In genomic region chr1:13967707-13968106, GRCh38 we compare ENCODE assay signal across 27 cellular contexts.
"Had no signal": no experiment of that assay in that cellular context is flagged by ENCODE, and none has a peak within 500 bp of the region (broad histone marks: within the 10 kb centered on the region; RNA-seq: fewer than 3 reads in every experiment).

No MANE protein-coding gene starts in this region.

- H3K4me1 Mint-ChIP-seq: activated naive CD4-positive, alpha-beta T cell treated with anti-CD3 and anti-CD28 coated beads, Interleukin-2, amount 10 ng/mL, durations not matched to agents 7 days and 5 days; activated naive CD8-positive, alpha-beta T cell treated with anti-CD3 and anti-CD28 coated beads, Interleukin-2, amount 10 ng/mL, durations not matched to agents 7 days and 5 days; IgD-negative memory B cell; T-helper 17 cell; WTC11 had no signal

- DNase-seq: activated CD4-positive, alpha-beta memory T cell treated with anti-CD3 and anti-CD28 coated beads for 36 hours; activated CD4-positive, alpha-beta T cell treated with anti-CD3 and anti-CD28 coated beads for 48 hours; activated CD4-positive, CD25-positive, alpha-beta regulatory T cell treated with anti-CD3 and anti-CD28 coated beads, Interleukin-2, amount 50 U/mL, for 72 hours; activated CD8-positive, alpha-beta memory T cell treated with anti-CD3 and anti-CD28 coated beads for 24 hours; activated gamma-delta T cell treated with Interleukin-2 at 50 U/mL for 16 hours; activated naive CD4-positive, alpha-beta T cell treated with anti-CD3 and anti-CD28 coated beads, Interleukin-2, amount 10 ng/mL, durations not matched to agents 7 days and 5 days; activated naive CD8-positive, alpha-beta T cell treated with anti-CD3 and anti-CD28 coated beads, Interleukin-2, amount 10 ng/mL, durations not matched to agents 7 days and 5 days; activated T-cell treated with anti-CD3 and anti-CD28 coated beads for 4 hours; activated T-cell treated with anti-CD3 and anti-CD28 coated beads, Interleukin-2, amount 50 U/mL, for 72 hours; adrenal gland; anterior cingulate cortex; cerebellar nuclear complex; KG1; MV-4-11; NCI-H1105; NCI-H1436; NCI-H187 treated with DMSO at 0.1 percent for 48 hours; NCI-H2081 treated with DMSO at 0.1 percent for 48 hours; NCI-H446 treated with DMSO at 0.1 percent for 48 hours; NCI-H524 treated with DMSO at 0.1 percent for 48 hours; PC-9; SIG-M5; T-helper 17 cell; T-helper 9 cell had no signal

- H3K27me3 ChIP-seq: adrenal gland had no signal

- H3K36me3 ChIP-seq: adrenal gland had no signal

- H3K4me2 ChIP-seq: PC-9 had no signal

- H3K36me3 Mint-ChIP-seq: activated CD4-positive, alpha-beta memory T cell treated with anti-CD3 and anti-CD28 coated beads for 36 hours; activated naive CD4-positive, alpha-beta T cell treated with anti-CD3 and anti-CD28 coated beads, Interleukin-2, amount 10 ng/mL, durations not matched to agents 7 days and 5 days; IgD-negative memory B cell had no signal

- H3K4me3 Mint-ChIP-seq: activated CD4-positive, alpha-beta memory T cell treated with anti-CD3 and anti-CD28 coated beads for 36 hours; activated naive CD4-positive, alpha-beta T cell treated with anti-CD3 and anti-CD28 coated beads, Interleukin-2, amount 10 ng/mL, durations not matched to agents 7 days and 5 days; activated naive CD8-positive, alpha-beta T cell treated with anti-CD3 and anti-CD28 coated beads, Interleukin-2, amount 10 ng/mL, durations not matched to agents 7 days and 5 days; activated T-cell treated with anti-CD3 and anti-CD28 coated beads, Interleukin-2, amount 50 U/mL, for 72 hours; IgD-negative memory B cell; T-helper 17 cell; WTC11 had no signal

- H3K4me1 ChIP-seq: adrenal gland had no signal

- H3K4me3 ChIP-seq: adrenal gland, PC-9 had no signal

- H3K27ac Mint-ChIP-seq: activated CD4-positive, alpha-beta memory T cell treated with anti-CD3 and anti-CD28 coated beads for 36 hours; activated naive CD4-positive, alpha-beta T cell treated with anti-CD3 and anti-CD28 coated beads, Interleukin-2, amount 10 ng/mL, durations not matched to agents 7 days and 5 days; activated naive CD8-positive, alpha-beta T cell treated with anti-CD3 and anti-CD28 coated beads, Interleukin-2, amount 10 ng/mL, durations not matched to agents 7 days and 5 days; activated T-cell treated with anti-CD3 and anti-CD28 coated beads, Interleukin-2, amount 50 U/mL, for 72 hours; activated T-helper 2 cell treated with anti-CD3 and anti-CD28 coated beads, Interferon-gamma antibody, Interleukin-2, Interleukin-4, amounts not matched to agents 10 μg/mL and 5 μg/mL and 100 μg/mL, durations not matched to agents 14 hours and 24 hours and 36 hours; IgD-negative memory B cell; T-helper 17 cell; WTC11 had no signal

- H3K27ac ChIP-seq: adrenal gland, PC-9 had no signal

- ATAC-seq: activated T-cell treated with anti-CD3 and anti-CD28 coated beads, Interleukin-2, amount 50 U/mL, for 72 hours; T-helper 17 cell; WTC11 had no signal
